Comparison of ENCODE assay signal across 11 cellular contexts in the genomic region with DNA sequence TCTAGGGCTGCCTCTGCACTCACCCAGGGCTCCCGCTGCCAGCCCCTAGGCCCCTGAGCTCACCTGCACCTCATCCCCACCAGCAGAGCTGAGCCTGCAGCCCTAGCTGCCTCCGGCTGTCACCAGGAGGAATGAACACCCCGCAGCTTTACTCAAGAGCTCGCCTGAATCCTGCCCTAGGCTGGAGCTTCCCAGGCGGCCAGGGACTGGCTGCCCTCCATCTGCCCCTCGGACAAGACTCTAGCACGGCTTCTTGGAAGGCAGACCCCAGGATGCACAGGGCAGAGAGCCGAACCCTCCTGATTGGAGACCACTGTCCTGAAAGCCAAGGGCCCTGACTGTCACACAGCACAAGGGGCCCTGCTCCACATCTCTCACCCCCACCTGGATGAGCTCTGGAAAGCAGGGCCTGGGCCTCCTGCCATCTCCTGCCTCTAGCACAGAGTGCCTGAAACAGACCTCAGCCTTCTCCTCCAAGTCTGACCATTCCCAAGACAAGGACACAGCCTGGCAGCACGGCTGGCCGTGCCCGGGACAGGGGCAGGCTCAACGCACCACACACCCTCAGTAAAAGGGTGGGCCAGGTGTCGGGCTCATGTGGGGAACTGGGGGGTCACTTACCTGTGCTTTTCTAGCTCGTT. TPM values are rescaled to one million over a fixed set of nuclear protein-coding genes. Genes with fewer than 3 reads are reported as not detected.
DNase-seq lines count a peak whose midpoint lies in the region; TF ChIP-seq lines count a peak whose summit lies in the region.
"Had no signal": no experiment of that assay in that cellular context is flagged by ENCODE, and none has a peak within 500 bp of the region (broad histone marks: within the 10 kb centered on the region; RNA-seq: fewer than 3 reads in every experiment).

No MANE protein-coding gene starts in this region.

- H3K4me1 Mint-ChIP-seq in MCF 10A (ENCODE audit: insufficient read depth, unreplicated experiment) (peaks cover 11% of the 10 kb centered on the region), glutamatergic neuron (ENCODE audit: low read depth, unreplicated experiment) (peaks cover 15% of the 10 kb centered on the region)

- H3K79me1 ChIP-seq in neuronal stem cell (ENCODE audit: low read depth, low read length): peaks cover 41% of the 10 kb centered on the region

- H3K27ac ChIP-seq in mammary epithelial cell (ENCODE audit: insufficient read depth, low read depth, low read length) (no peak overlapping the region), neuronal stem cell (replicated peaks; ENCODE audit: low read length) (no peak overlapping the region), vagina (peak overlapping the region; percentile 88)
- H3K27ac ChIP-seq: SJSA1 had no signal

- POLR2A ChIA-PET in MCF 10A (lab: Yijun Ruan, JAX): interaction anchor here (2.3 kb wide), 1 partner anchor 15 kb away, joined by 7 read pairs; a partner anchor contains a TSS

- H4K20me1 ChIP-seq in mammary epithelial cell (ENCODE audit: insufficient read depth, low read length): no peaks in the 10 kb centered on the region

- H3K36me3 Mint-ChIP-seq in MCF 10A (ENCODE audit: insufficient read depth, unreplicated experiment) (peaks cover 25% of the 10 kb centered on the region), glutamatergic neuron (ENCODE audit: unreplicated experiment) (peaks cover 9% of the 10 kb centered on the region)

- H3K14ac ChIP-seq in neuronal stem cell (ENCODE audit: low read length): no peak overlapping the region

- DNase-seq in MCF 10A (ENCODE audit: unreplicated experiment) (no peak), mammary epithelial cell (no peak), glutamatergic neuron (peak; percentile 14), neuronal stem cell (ENCODE audit: low spot score) (no peak), vagina (ENCODE audit: extremely low spot score in 2 of 2) (peak; percentile 82 to 89), NCI-H1694 (lab: John Stamatoyannopoulos, UW) (no peak), CD1c-positive myeloid dendritic cell (ENCODE audit: extremely low spot score) (no peak), T-helper 1 cell (no peak)
- DNase-seq: activated gamma-delta T cell treated with Interleukin-2 at 50 U/mL for 16 hours, NCI-H2029 had no signal

- dilution Hi-C loops in mammary epithelial cell (cut with HindIII; ENCODE audit: low sequenced_read_pairs): no loop called here

- no peaks in the 10 kb centered on the region for H3K9me3 Mint-ChIP-seq in MCF 10A (ENCODE audit: unreplicated experiment)
- peaks cover 6% of the 10 kb centered on the region for H3K9me3 Mint-ChIP-seq in glutamatergic neuron (ENCODE audit: unreplicated experiment)

- H4K91ac ChIP-seq in neuronal stem cell (ENCODE audit: low read depth, low read length, poor library complexity): no peak overlapping the region

- no peaks in the 10 kb centered on the region for H3K36me3 ChIP-seq in mammary epithelial cell (ENCODE audit: insufficient read depth, low read length)
- peaks cover 29 to 60% of the 10 kb centered on the region in 2 donors for H3K36me3 ChIP-seq in neuronal stem cell (replicated peaks in 1 of 2; ENCODE audit: control insufficient read depth in 2 of 2, insufficient read depth in 2 of 2, low read length in 2 of 2)
- peaks cover 0 to 20% of the 10 kb centered on the region in 2 donors for H3K36me3 ChIP-seq in vagina
- H3K36me3 ChIP-seq: SJSA1 had no signal

- H3K27ac Mint-ChIP-seq in MCF 10A (ENCODE audit: low read depth, unreplicated experiment) (peak overlapping the region; percentile 32), glutamatergic neuron (ENCODE audit: unreplicated experiment) (no peak overlapping the region)

- peaks cover 38% of the 10 kb centered on the region for H3K79me2 ChIP-seq in mammary epithelial cell (ENCODE audit: insufficient read depth, low read length)

- BruUV-seq in MCF 10A (replicated peaks; lab: Mats Ljungman, UMichigan): no TSS peak
- no TSS peak for BruUV-seq in mammary epithelial cell (replicated peaks; lab: Mats Ljungman, UMichigan)

- peak overlapping the region; percentile 7 for H2AK5ac ChIP-seq in neuronal stem cell (ENCODE audit: low read depth, low read length)

- no peak for TF ChIP-seq CTCF in MCF 10A (IDR thresholded peaks at IDR 0.05; ENCODE audit: unreplicated experiment)
- TF ChIP-seq CTCF in mammary epithelial cell (conservative IDR thresholded peaks at IDR 0.05 in 1 of 2, IDR thresholded peaks at IDR 0.05 in 1 of 2; ENCODE audit: extremely low read depth in 1 of 2, insufficient read depth in 1 of 2, low read depth in 1 of 2, low read length in 2 of 2): no peak
- no peak for TF ChIP-seq CTCF in glutamatergic neuron (IDR thresholded peaks at IDR 0.05; ENCODE audit: partially characterized antibody, unreplicated experiment)
- no peak for TF ChIP-seq CTCF in vagina (IDR thresholded peaks at IDR 0.05)

- H3K4ac ChIP-seq in neuronal stem cell (ENCODE audit: low read length): no peak overlapping the region

- CTCF ChIA-PET in MCF 10A (lab: Yijun Ruan, JAX): interaction anchor here (0.7 kb wide), 1 partner anchor 210 kb away, joined by 3 read pairs; no protein-coding TSS in a partner anchor
- CTCF ChIA-PET in mammary epithelial cell (lab: Charles Lee; ENCODE audit: low non-redundant PET): no interaction called here

- H3K9me3 ChIP-seq in mammary epithelial cell (replicated peaks; ENCODE audit: insufficient read depth, low read length) (no peaks in the 10 kb centered on the region), neuronal stem cell (replicated peaks in 1 of 2; ENCODE audit: control insufficient read depth in 2 of 2, insufficient read depth in 1 of 2, low read depth in 1 of 2, low read length in 2 of 2) (no peaks in the 10 kb centered on the region), vagina (no peaks in the 10 kb centered on the region)
- H3K9me3 ChIP-seq: SJSA1 had no signal

- no peak overlapping the region for H2BK120ac ChIP-seq in neuronal stem cell (ENCODE audit: low read depth, low read length)

- H3K4me2 ChIP-seq in mammary epithelial cell (ENCODE audit: insufficient read depth, low read depth, low read length) (no peak overlapping the region), neuronal stem cell (ENCODE audit: insufficient read depth, low read length, poor library complexity, severe bottlenecking) (no peak overlapping the region)

- H3K4me1 ChIP-seq in mammary epithelial cell (ENCODE audit: insufficient read depth, low read length) (peaks cover 29% of the 10 kb centered on the region), neuronal stem cell (ENCODE audit: control insufficient read depth in 2 of 2, insufficient read depth in 1 of 2, low read depth in 1 of 2, low read length in 2 of 2) (peaks cover 5 to 8% of the 10 kb centered on the region in 2 donors), vagina (peaks cover 78% of the 10 kb centered on the region)
- H3K4me1 ChIP-seq: SJSA1 had no signal

- no peak overlapping the region for H3K9ac ChIP-seq in mammary epithelial cell (ENCODE audit: insufficient read depth, low read length)
- no peak overlapping the region for H3K9ac ChIP-seq in neuronal stem cell (ENCODE audit: low read depth, low read length, poor library complexity)

- H3K4me3 ChIP-seq in mammary epithelial cell (replicated peaks in 1 of 3; ENCODE audit: insufficient read depth in 1 of 3, low read depth in 2 of 3, low read length in 3 of 3) (no peak overlapping the region), neuronal stem cell (ENCODE audit: low read length in 2 of 2) (no peak overlapping the region), vagina (peak overlapping the region in 1 of 2 donors; percentile 11)
- H3K4me3 ChIP-seq: SJSA1 had no signal

- H3K4me3 Mint-ChIP-seq in MCF 10A (ENCODE audit: unreplicated experiment): peak overlapping the region; percentile 56
- peak overlapping the region; percentile 49 for H3K4me3 Mint-ChIP-seq in glutamatergic neuron (ENCODE audit: unreplicated experiment)

- H3K23ac ChIP-seq in neuronal stem cell (ENCODE audit: low read depth, low read length, poor library complexity): no peak overlapping the region

- H2AFZ ChIP-seq in mammary epithelial cell (ENCODE audit: low read depth, low read length) (no peak overlapping the region), neuronal stem cell (ENCODE audit: low read length) (no peak overlapping the region)

- in situ Hi-C loops in mammary epithelial cell (cut with MboI; ENCODE audit: low sequenced_read_pairs in 2 of 2): no loop called here

- H2BK15ac ChIP-seq in neuronal stem cell (ENCODE audit: low read length): no peak overlapping the region

- H3K18ac ChIP-seq in neuronal stem cell (ENCODE audit: low read length): no peak overlapping the region

- no peaks in the 10 kb centered on the region for H3K27me3 Mint-ChIP-seq in MCF 10A (ENCODE audit: insufficient read depth, unreplicated experiment)
- peaks cover 4% of the 10 kb centered on the region for H3K27me3 Mint-ChIP-seq in glutamatergic neuron (ENCODE audit: unreplicated experiment)

- whole genome bisulfite sequencing in mammary epithelial cell (ENCODE audit: low coverage, missing lambda C conversion rate): 67% methylated on average over 13 of the region's 14 CpGs
- WGBS in neuronal stem cell (ENCODE audit: extremely low coverage in 2 of 2, insufficient read length in 2 of 2, insufficient replicate concordance in 1 of 2), 2 donors: no CpG with 5 or more reads among the region's 14 CpGs

- no peak overlapping the region for H2BK5ac ChIP-seq in neuronal stem cell (ENCODE audit: low read length)

- no peak overlapping the region for H4K8ac ChIP-seq in neuronal stem cell (ENCODE audit: low read depth, low read length)

- H2BK12ac ChIP-seq in neuronal stem cell (ENCODE audit: low read length): no peak overlapping the region

- no peak for TF ChIP-seq POLR2A in vagina (IDR thresholded peaks at IDR 0.05)

- H3K27me3 ChIP-seq in mammary epithelial cell (ENCODE audit: insufficient read depth, low read length) (no peaks in the 10 kb centered on the region), neuronal stem cell (ENCODE audit: control insufficient read depth in 3 of 3, insufficient read depth in 3 of 3, low read depth in 1 of 3, low read length in 3 of 3) (no peaks in the 10 kb centered on the region), vagina (no peaks in the 10 kb centered on the region)
- H3K27me3 ChIP-seq: SJSA1 had no signal

- intact Hi-C loops in MCF 10A (cut with micrococcal nuclease): no loop called here
- intact Hi-C loops in mammary epithelial cell (cut with micrococcal nuclease): no loop called here
- intact Hi-C loops in vagina (cut with DNase I): no loop called here

RNA-seq across cellular contexts. Expression of a gene that starts 4.4 kb away (rescaled TPM):
- total RNA-seq in MCF 10A (2022) (42.8 and 50.2 TPM in 2 replicates), mammary epithelial cell (10 to 100 TPM; 26.0 to 36.8 TPM), glutamatergic neuron (ENCODE audit: unreplicated experiment) (143 TPM), vagina (27.5 TPM)
- polyA plus RNA-seq in mammary epithelial cell: 17.8 TPM
- polyA minus RNA-seq in mammary epithelial cell: 12.4 TPM
- 45.6 TPM for polyA plus RNA-seq in neuronal stem cell (2013, experiment 1 of 2)
- polyA plus RNA-seq in neuronal stem cell (2013, experiment 2 of 2): 47.1 TPM

RNA-seq across cellular contexts. Expression of a gene that starts 15.6 kb away (rescaled TPM):
- 13.3 and 13.9 TPM in 2 replicates for total RNA-seq in MCF 10A (2022)
- total RNA-seq in mammary epithelial cell: 10 to 100 TPM in 1 of 2 donors, 1 to 10 TPM in 1; 9.2 to 12.8 TPM
- 4.2 TPM for polyA plus RNA-seq in mammary epithelial cell
- 3.5 TPM for polyA minus RNA-seq in mammary epithelial cell
- total RNA-seq in glutamatergic neuron (ENCODE audit: unreplicated experiment): 15.6 TPM
- 11.4 TPM for polyA plus RNA-seq in neuronal stem cell (2013, experiment 1 of 2)
- 12.2 TPM for polyA plus RNA-seq in neuronal stem cell (2013, experiment 2 of 2)
- 9.6 TPM for total RNA-seq in vagina

RNA-seq across cellular contexts. Expression of a gene that starts 15.6 kb away (rescaled TPM):
- 2.8 and 3.1 TPM in 2 replicates for total RNA-seq in MCF 10A (2022)
- total RNA-seq in mammary epithelial cell: under 1 TPM; 0.42 to 0.83 TPM
- 0.18 TPM for polyA plus RNA-seq in mammary epithelial cell
- polyA minus RNA-seq in mammary epithelial cell: not detected
- 6.8 TPM for total RNA-seq in glutamatergic neuron (ENCODE audit: unreplicated experiment)
- 0.77 TPM for polyA plus RNA-seq in neuronal stem cell (2013, experiment 1 of 2)
- 0.54 TPM for polyA plus RNA-seq in neuronal stem cell (2013, experiment 2 of 2)
- total RNA-seq in vagina: 3.9 TPM

Comparison
In these comparisons a context has a peak if more than half of its experiments do, and no peak if none do; other contexts are left out.
1. DNase-seq: peak in glutamatergic neuron (single experiment) and vagina (2 of 2); none in MCF 10A (single experiment), mammary epithelial cell (single experiment), neuronal stem cell (single experiment), NCI-H1694 (single experiment), CD1c-positive myeloid dendritic cell (single experiment) and T-helper 1 cell (0 of 5).